8 cellular contexts compared by ENCODE assay signal in genomic region chr1:202861420-202862121, GRCh38. TPM values are rescaled to one million over a fixed set of nuclear protein-coding genes. Genes with fewer than 3 reads are reported as not detected.
DNase-seq lines count a peak whose midpoint lies in the region; ATAC-seq and TF ChIP-seq lines count a peak whose summit lies in the region.

No MANE protein-coding gene starts in this region.

- peak; percentile 92 for DNase-seq in ELR (ENCODE audit: low read depth)
- DNase-seq in HCT116 (ENCODE audit: low read depth, low spot score) = peak; percentile 75
- peak; percentile 92 for DNase-seq in NCI-H1048 (lab: John Stamatoyannopoulos, UW)
- DNase-seq in body of pancreas = peak; percentile 84 to 93 (median 88)
- peak; percentile 88 to 92 for DNase-seq in hippocampal formation (lab: John Stamatoyannopoulos, UW)
- DNase-seq in prostate gland (ENCODE audit: low spot score) = peak; percentile 95

- H4K20me1 ChIP-seq in HCT116 (ENCODE audit: insufficient read depth) = no peaks in the 10 kb centered on the region

- RAD21 ChIA-PET in HCT116 (lab: Charles Lee; ENCODE audit: low non-redundant PET in 1 of 2, low total read pairs in 2 of 2, uncharacterized antibody in 2 of 2, unreplicated experiment in 2 of 2) = interaction anchor here in 1 of 2 experiments (0.7 kb wide), 1 partner anchor 519 kb away, joined by 4 read pairs; no protein-coding TSS in a partner anchor

- H3K4me2 ChIP-seq in HCT116 (ENCODE audit: low read length) = peak overlapping the region; percentile 88

- no peaks in the 10 kb centered on the region for H3K9me2 ChIP-seq in HCT116 (ENCODE audit: insufficient read depth)

- H3K27ac ChIP-seq in HCT116 (ENCODE audit: low read depth, low read length) = no peak overlapping the region; the same call in 1 of the 2 replicates
- peak overlapping the region in 3 of 4 donors; percentile 39 to 47 (median 43) for H3K27ac ChIP-seq in body of pancreas
- peak overlapping the region; percentile 63 to 74 for H3K27ac ChIP-seq in prostate gland

- CTCF ChIA-PET in HCT116 (lab: Charles Lee) = interaction anchor here (1.8 kb wide), 1 partner anchor 9 kb away, joined by 7 read pairs; no protein-coding TSS in a partner anchor

- peak overlapping the region; percentile 68 for H3K9ac ChIP-seq in HCT116 (ENCODE audit: low read length)

- ATAC-seq in HCT116 (peak; percentile 96), SK-N-SH treated with all-trans-retinoic acid at 6 μM for 48 hours (peak; percentile 99), body of pancreas (peak; percentile 95), GM19452 (IDR thresholded peaks at IDR 0.05; ENCODE audit: unreplicated experiment) (no peak)

- WGBS in body of pancreas, 2 donors = 0% methylated on average over 14 to 42 of the region's 44 CpGs
- whole genome bisulfite sequencing in prostate gland = under 1% methylated on average over 42 of the region's 44 CpGs

- H3K4me3 ChIP-seq in HCT116 (replicated peaks in 1 of 2; ENCODE audit: low read depth in 1 of 2, low read length in 2 of 2) = peak overlapping the region; percentile 76 to 77
- H3K4me3 ChIP-seq in body of pancreas = peak overlapping the region; percentile 43 to 46
- peak overlapping the region; percentile 53 to 73 for H3K4me3 ChIP-seq in prostate gland

- H3K27me3 ChIP-seq in HCT116 (ENCODE audit: insufficient read depth, low read length) = 0 out of 2 replicates have a peak, but pooled peaks cover 2% of the 10 kb centered on the region
- H3K27me3 ChIP-seq in body of pancreas = no peaks in the 10 kb centered on the region
- H3K27me3 ChIP-seq in prostate gland (replicated peaks; ENCODE audit: insufficient read depth) = no peaks in the 10 kb centered on the region

- no peaks in the 10 kb centered on the region for H3K79me2 ChIP-seq in HCT116 (ENCODE audit: insufficient read depth, low read length)

- no peaks in the 10 kb centered on the region for H3K36me3 ChIP-seq in HCT116 (ENCODE audit: control insufficient read depth in 1 of 2, insufficient read depth in 2 of 2, low read length in 2 of 2)
- H3K36me3 ChIP-seq in body of pancreas (replicated peaks in 1 of 2; ENCODE audit: insufficient read depth in 1 of 2, low read depth in 2 of 2) = no peaks in the 10 kb centered on the region
- H3K36me3 ChIP-seq in prostate gland = no peaks in the 10 kb centered on the region

- TF ChIP-seq POLR2A in HCT116 (IDR thresholded peaks at IDR 0.05; ENCODE audit: borderline replicate concordance, extremely low read depth, insufficient read depth, insufficient read length) (peak; percentile 56), body of pancreas (IDR thresholded peaks at IDR 0.05) (peak in 1 of 3 donors; percentile 22), prostate gland (IDR thresholded peaks at IDR 0.05) (peak; percentile 73)

- intact Hi-C loops in HCT116 (cut with micrococcal nuclease) (loop anchor here (2.0 kb wide), 1 partner anchor 27 kb away; the partner anchor contains the start of gene RABIF), body of pancreas (cut with DNase I) (no loop called here), prostate gland (cut with DNase I) (loop anchor here (5.0 kb wide), 1 partner anchor 49 kb away; the partner anchor contains the start of gene PCAT6)

- TF ChIP-seq RAD21 in HCT116 (IDR thresholded peaks at IDR 0.05; ENCODE audit: low read depth) = no peak

- no peaks in the 10 kb centered on the region for H3K9me3 ChIP-seq in HCT116 (ENCODE audit: control insufficient read depth in 1 of 2, insufficient read depth in 1 of 2, low read depth in 1 of 2, low read length in 2 of 2)
- H3K9me3 ChIP-seq in body of pancreas = no peaks in the 10 kb centered on the region
- H3K9me3 ChIP-seq in prostate gland = no peaks in the 10 kb centered on the region

- peaks cover 8 to 14% of the 10 kb centered on the region in 2 experiments; a peak in 3 of 4 replicates for H3K4me1 ChIP-seq in HCT116 (ENCODE audit: control insufficient read depth in 1 of 2, insufficient read depth in 2 of 2, low read length in 2 of 2)
- peaks cover 15% of the 10 kb centered on the region for H3K4me1 ChIP-seq in body of pancreas
- peaks cover 4% of the 10 kb centered on the region for H3K4me1 ChIP-seq in prostate gland (replicated peaks)

- TF ChIP-seq CTCF in HCT116 (IDR thresholded peaks at IDR 0.05 in 2 of 3, conservative IDR thresholded peaks at IDR 0.05 in 1 of 3; ENCODE audit: borderline replicate concordance in 1 of 3, insufficient read depth in 1 of 3, low read depth in 2 of 3, low read length in 2 of 3) (no peak), body of pancreas (IDR thresholded peaks at IDR 0.05) (peak in 1 of 7 experiments; percentile 8), prostate gland (IDR thresholded peaks at IDR 0.05) (no peak)

- BruUV-seq in HCT116 (replicated peaks; lab: Mats Ljungman, UMichigan) = TSS peak; percentile 86

- peak overlapping the region; percentile 86 for H2AFZ ChIP-seq in HCT116 (ENCODE audit: low read depth, low read length, poor library complexity, severe bottlenecking)

- POLR2A ChIA-PET in HCT116 (lab: Charles Lee) = interaction anchor here (0.7 to 1.7 kb wide), 4 partner anchors 8 to 52 kb away, joined by 3 to 6 read pairs (median 3); no protein-coding TSS in a partner anchor

TF ChIP-seq in HCT116, 20 proteins besides CTCF, POLR2A, EP300 and RAD21:
- TF ChIP-seq SIN3A (IDR thresholded peaks at IDR 0.05; ENCODE audit: low read depth) (peak; percentile 23; the same call in 1 of the 2 replicates), POLR2AphosphoS5 (IDR thresholded peaks at IDR 0.05; ENCODE audit: low read depth, low read length) (peak; percentile 58), SP1 (IDR thresholded peaks at IDR 0.05; ENCODE audit: low read depth) (peak; percentile 82), EGR1 (IDR thresholded peaks at IDR 0.05; ENCODE audit: low read depth) (no peak), CEBPB (IDR thresholded peaks at IDR 0.05; ENCODE audit: low read depth) (peak; percentile 76)
TF ChIP-seq in HCT116: peak in this region for 4.

TF ChIP-seq in SK-N-SH treated with all-trans-retinoic acid at 6 μM for 48 hours, 23 proteins besides CTCF, POLR2A, EP300 and RAD21:
- TF ChIP-seq SNAI2 (CRISPR knock-in tag; IDR thresholded peaks at IDR 0.05) (no peak), ZFP3 (CRISPR knock-in tag; IDR thresholded peaks at IDR 0.05) (no peak), ARNTL (CRISPR knock-in tag; IDR thresholded peaks at IDR 0.05; ENCODE audit: borderline replicate concordance, low read depth) (no peak), ZFP30 (CRISPR knock-in tag; IDR thresholded peaks at IDR 0.05) (no peak), TSHZ2 (CRISPR knock-in tag; IDR thresholded peaks at IDR 0.05) (no peak), ZNF70 (CRISPR knock-in tag; IDR thresholded peaks at IDR 0.05) (no peak), RARB (CRISPR knock-in tag; IDR thresholded peaks at IDR 0.05) (no peak), CSDC2 (CRISPR knock-in tag; IDR thresholded peaks at IDR 0.05) (no peak), ZNF8 (CRISPR knock-in tag; IDR thresholded peaks at IDR 0.05) (no peak), PATZ1 (CRISPR knock-in tag; IDR thresholded peaks at IDR 0.05; ENCODE audit: borderline replicate concordance) (no peak), OSR1 (CRISPR knock-in tag; IDR thresholded peaks at IDR 0.05) (no peak)
TF ChIP-seq in SK-N-SH treated with all-trans-retinoic acid at 6 μM for 48 hours: peak in this region for 0.

RNA-seq across cellular contexts. Expression of gene RABIF, which starts 27.4 kb away (rescaled TPM):
- total RNA-seq in HCT116 (2021; ENCODE audit: unreplicated experiment) = 5.4 TPM
- 5.1 and 5.2 TPM in 2 replicates for polyA plus RNA-seq in HCT116 (2012)
- 1 to 10 TPM; 2.6 to 4.0 TPM for total RNA-seq in body of pancreas
- 10 to 100 TPM in 1 of 2 donors, 1 to 10 TPM in 1; 6.6 to 14.5 TPM for total RNA-seq in prostate gland

RNA-seq across cellular contexts. Expression of gene PCAT6, which starts 50.8 kb away (rescaled TPM):
- total RNA-seq in HCT116 (2021; ENCODE audit: unreplicated experiment) (1.9 TPM), body of pancreas (not detected), prostate gland (1 to 10 TPM; 6.2 to 9.0 TPM)
- polyA plus RNA-seq in HCT116 (2012) = 2.6 and 3.7 TPM in 2 replicates

RNA-seq across cellular contexts. Expression of gene KDM5B, which starts 53.4 kb away (rescaled TPM):
- total RNA-seq in HCT116 (2021; ENCODE audit: unreplicated experiment) (44.6 TPM), body of pancreas (10 to 100 TPM; 28.7 to 36.8 TPM), prostate gland (100 to 1,000 TPM in 1 of 2 donors, 10 to 100 TPM in 1; 48.2 to 110 TPM)
- 15.0 and 17.1 TPM in 2 replicates for polyA plus RNA-seq in HCT116 (2012)
